24 cellular contexts compared by ENCODE assay signal in the genomic region with DNA sequence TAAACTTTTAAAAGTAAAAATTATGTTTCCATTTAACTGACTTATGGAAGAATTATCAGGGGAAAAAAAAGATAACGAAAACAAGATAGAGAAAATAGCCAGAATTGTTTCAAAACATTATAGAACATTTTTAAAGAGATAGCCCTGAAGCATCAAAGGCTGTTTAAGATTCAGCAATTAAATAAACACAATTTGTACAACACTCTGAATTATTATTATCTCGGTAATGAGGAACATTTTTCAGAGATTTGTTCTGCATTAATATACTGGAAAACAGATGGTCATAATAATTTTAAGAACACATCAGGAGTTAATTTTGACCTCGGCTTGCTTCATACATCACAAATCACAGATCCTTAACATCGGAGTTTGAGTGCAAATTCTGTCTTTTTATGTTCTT.
"Had no signal": no experiment of that assay in that cellular context is flagged by ENCODE, and none has a peak within 500 bp of the region (broad histone marks: within the 10 kb centered on the region; RNA-seq: fewer than 3 reads in every experiment).

No MANE protein-coding gene starts in this region.

- H3K36me3 ChIP-seq: neutrophil, pancreas, prostate gland, right atrium auricular region, right lobe of liver, sigmoid colon, stomach, tibial artery, transverse colon, upper lobe of right lung, uterus had no signal

- DNase-seq: naive thymus-derived CD8-positive, alpha-beta T cell; nephron progenitor cell; nucleus accumbens; pancreas; retina; right lobe of liver; sigmoid colon; small intestine; stimulated activated CD4-positive, alpha-beta T cell treated with anti-CD3 and anti-CD28 coated beads, Interleukin-15, amount 100 ng/mL, for 24 hours; stimulated activated CD4-positive, alpha-beta T cell treated with anti-CD3 and anti-CD28 coated beads, Interleukin-2, amount 100 ng/mL, for 24 hours; stimulated activated CD4-positive, alpha-beta T cell treated with anti-CD3 and anti-CD28 coated beads, Interleukin-2, amount 100 ng/mL, for 48 hours; stimulated activated CD4-positive, alpha-beta T cell treated with anti-CD3 and anti-CD28 coated beads, Interleukin-4, amount 100 ng/mL, for 24 hours; stimulated activated naive B cell treated with anti-CD40 and anti-IgM and Interleukin-4, amounts not matched to agents 10 μg/mL and 1 μg/mL and 100 μg/mL, for 72 hours; stimulated activated naive CD4-positive, alpha-beta T cell treated with Interleukin-2 at 50 U/mL for 16 hours; stomach; tibial artery; transverse colon; upper lobe of right lung; uterus had no signal

- H3K27me3 ChIP-seq: neutrophil, pancreas, right atrium auricular region, right lobe of liver, sigmoid colon, stomach, tibial artery, transverse colon, upper lobe of right lung, uterus had no signal

- H3K9me3 ChIP-seq: neutrophil, pancreas, prostate gland, right atrium auricular region, right lobe of liver, sigmoid colon, stomach, tibial artery, transverse colon, upper lobe of right lung, uterus had no signal

- H3K4me3 ChIP-seq: pancreas, prostate gland, right atrium auricular region, right lobe of liver, sigmoid colon, stomach, tibial artery, transverse colon, upper lobe of right lung, uterus had no signal

- H3K27ac ChIP-seq: neutrophil, pancreas, prostate gland, right atrium auricular region, right lobe of liver, sigmoid colon, stomach, tibial artery, transverse colon, upper lobe of right lung, uterus had no signal

- ATAC-seq: naive thymus-derived CD8-positive, alpha-beta T cell; natural killer cell treated with Interleukin-12 subunit alpha and Interleukin-12 subunit beta and Interleukin-15 and Interleukin-18, amount 100 ng/mL, for 72 hours; pancreas; stimulated activated effector memory CD8-positive, alpha-beta T cell treated with anti-CD3 and anti-CD28 coated beads, Interleukin-12 subunit alpha, Interleukin-12 subunit beta, amount 100 ng/mL, for 72 hours; stimulated activated naive B cell treated with anti-CD40 and anti-IgM and Interleukin-4, amounts not matched to agents 10 μg/mL and 1 μg/mL and 100 μg/mL, for 72 hours; upper lobe of right lung had no signal

- FAIRE-seq: pancreas, small intestine had no signal

- H3K4me1 ChIP-seq: pancreas, prostate gland, right atrium auricular region, right lobe of liver, sigmoid colon, stomach, tibial artery, transverse colon, upper lobe of right lung, uterus had no signal
